Comparison of ENCODE assay signal across 33 cellular contexts in the genomic region with DNA sequence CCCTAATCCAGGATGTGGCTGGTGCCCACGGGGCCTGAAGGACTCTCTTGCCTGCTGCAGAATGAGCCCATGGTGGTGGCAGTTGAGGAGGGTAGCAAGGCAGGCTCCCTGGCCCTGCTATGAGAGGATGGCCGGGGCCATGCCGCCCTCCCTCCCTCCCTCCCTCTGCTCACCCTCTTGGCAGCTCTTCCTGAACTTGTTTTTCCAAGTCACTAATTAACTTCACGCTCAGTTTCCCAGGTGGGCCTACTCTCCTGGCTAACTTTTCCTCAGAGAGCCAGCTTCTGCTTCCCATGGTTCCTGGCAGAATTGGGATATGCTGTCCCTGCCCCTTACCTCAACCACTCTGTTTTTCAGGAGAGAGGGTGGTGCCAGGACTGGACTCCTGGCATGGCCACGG.
"Had no signal": no experiment of that assay in that cellular context is flagged by ENCODE, and none has a peak within 500 bp of the region (broad histone marks: within the 10 kb centered on the region; RNA-seq: fewer than 3 reads in every experiment).

No MANE protein-coding gene starts in this region.

- H3K27me3 ChIP-seq: cardiac muscle cell, MG63 had no signal

- H3K4me3 ChIP-seq: cardiac muscle cell, MG63, PC-9 had no signal

- H2AFZ ChIP-seq: PC-9 had no signal

- DNase-seq: activated CD4-positive, alpha-beta memory T cell treated with anti-CD3 and anti-CD28 coated beads, Interleukin-2, amount 10 ng/mL, durations not matched to agents 7 days and 5 days; activated CD4-positive, alpha-beta T cell treated with anti-CD3 and anti-CD28 coated beads for 1 hour; activated CD4-positive, alpha-beta T cell treated with anti-CD3 and anti-CD28 coated beads for 48 hours; activated CD4-positive, CD25-positive, alpha-beta regulatory T cell; activated CD8-positive, alpha-beta memory T cell treated with anti-CD3 and anti-CD28 coated beads for 24 hours; activated CD8-positive, alpha-beta memory T cell treated with anti-CD3 and anti-CD28 coated beads, Interleukin-2, amount 10 ng/mL, durations not matched to agents 7 days and 5 days; activated CD8-positive, alpha-beta memory T cell treated with anti-CD3 and anti-CD28 coated beads, Interleukin-2, amount 50 U/mL, for 48 hours; activated effector memory CD4-positive, alpha-beta T cell treated with Interleukin-2 at 50 U/mL for 16 hours; activated naive CD4-positive, alpha-beta T cell treated with anti-CD3 and anti-CD28 coated beads, Interleukin-2, amount 10 ng/mL, durations not matched to agents 7 days and 5 days; activated naive CD8-positive, alpha-beta T cell treated with anti-CD3 and anti-CD28 coated beads, Interleukin-2, amount 50 U/mL, for 24 hours; activated T-cell treated with anti-CD3 and anti-CD28 coated beads, Interleukin-2, amount 50 U/mL, for 48 hours; aorta; Kasumi-1; KG1; MG63; NCI-H1048; NCI-H1105 treated with DMSO at 0.1 percent for 48 hours; NCI-H1436 treated with DMSO at 0.1 percent for 48 hours; NCI-H1694 treated with DMSO at 0.1 percent for 48 hours; NCI-H2029; NCI-H345; NCI-H524 treated with DMSO at 0.1 percent for 48 hours; PC-9; SIG-M5; SW 1271; T-helper 1 cell; T-helper 2 cell; T-helper 9 cell; WERI-Rb-1 had no signal

- H3K27ac ChIP-seq: cardiac muscle cell, PC-9, RWPE1, WERI-Rb-1 had no signal

- FAIRE-seq: RCC 7860 had no signal

- H3K9me3 ChIP-seq: MG63 had no signal

- ATAC-seq: activated CD8-positive, alpha-beta memory T cell treated with anti-CD3 and anti-CD28 coated beads, Interleukin-2, amount 10 ng/mL, durations not matched to agents 7 days and 5 days; activated naive CD8-positive, alpha-beta T cell treated with anti-CD3 and anti-CD28 coated beads, Interleukin-2, amount 50 U/mL, for 24 hours; Right ventricle myocardium inferior had no signal

- H3K4me2 ChIP-seq: PC-9 had no signal

- H3K36me3 ChIP-seq: cardiac muscle cell had no signal
